15 cellular contexts compared by ENCODE assay signal in genomic region chr15:71512281-71513016, GRCh38.
DNase-seq lines count a peak whose midpoint lies in the region; ATAC-seq, FAIRE-seq and TF ChIP-seq lines count a peak whose summit lies in the region.
"Had no signal": no experiment of that assay in that cellular context is flagged by ENCODE, and none has a peak within 500 bp of the region (broad histone marks: within the 10 kb centered on the region; RNA-seq: fewer than 3 reads in every experiment).

No MANE protein-coding gene starts in this region.

- H2AFZ ChIP-seq in keratinocyte (ENCODE audit: control insufficient read depth, low read length): no peak overlapping the region
- H2AFZ ChIP-seq: parathyroid adenoma had no signal

- H3K9me3 Mint-ChIP-seq in CD8-positive, alpha-beta T cell: no peaks in the 10 kb centered on the region
- H3K9me3 Mint-ChIP-seq: T-cell had no signal

- peak; percentile 39 for FAIRE-seq in keratinocyte (lab: Jason Lieb, UNC)
- FAIRE-seq: K562 had no signal

- peaks cover 0 to 2% of the 10 kb centered on the region in 2 experiments for H3K36me3 ChIP-seq in keratinocyte (ENCODE audit: control insufficient read depth in 2 of 2, extremely low read depth in 1 of 2, insufficient read depth in 2 of 2, low read length in 2 of 2)
- H3K36me3 ChIP-seq in CD8-positive, alpha-beta T cell (ENCODE audit: insufficient read depth, low read length): no peaks in the 10 kb centered on the region

- H3K9me1 ChIP-seq in keratinocyte (ENCODE audit: control insufficient read depth, extremely low read depth, insufficient read depth, low read length): no peaks in the 10 kb centered on the region

- H3K9ac ChIP-seq in keratinocyte (ENCODE audit: control insufficient read depth, extremely low read depth, insufficient read depth, low read length): no peak overlapping the region
- H3K9ac ChIP-seq: parathyroid adenoma had no signal

- no peaks in the 10 kb centered on the region for H3K27me3 ChIP-seq in keratinocyte (ENCODE audit: control insufficient read depth, extremely low read depth, insufficient read depth, low read length)
- H3K27me3 ChIP-seq in CD8-positive, alpha-beta T cell (ENCODE audit: insufficient read depth, low read length): no peaks in the 10 kb centered on the region

- H3K4me1 ChIP-seq in keratinocyte (ENCODE audit: control insufficient read depth, extremely low read depth, insufficient read depth, low read length): peaks cover 43% of the 10 kb centered on the region
- no peaks in the 10 kb centered on the region for H3K4me1 ChIP-seq in CD8-positive, alpha-beta T cell (ENCODE audit: insufficient read depth, low read length)
- H3K4me1 ChIP-seq: parathyroid adenoma had no signal

- H3K36me3 Mint-ChIP-seq in CD8-positive, alpha-beta T cell: no peaks in the 10 kb centered on the region
- H3K36me3 Mint-ChIP-seq: T-cell had no signal

- peak; percentile 28 for DNase-seq in HuH-7.5 (ENCODE audit: low spot score)
- peak; percentile 14 for DNase-seq in NCI-H526 treated with DMSO at 0.1 percent for 48 hours (lab: John Stamatoyannopoulos, UW)
- DNase-seq in keratinocyte (ENCODE audit: low read depth, low spot score): no peak
- DNase-seq in sciatic nerve (ENCODE audit: low spot score): no peak
- DNase-seq in stimulated activated CD4-positive, alpha-beta T cell treated with anti-CD3 and anti-CD28 coated beads, Interleukin-15, amount 100 ng/mL, for 24 hours: no peak
- no peak for DNase-seq in NCI-H524 (lab: John Stamatoyannopoulos, UW)
- no peak for DNase-seq in CD8-positive, alpha-beta T cell
- DNase-seq: activated CD4-positive, CD25-positive, alpha-beta regulatory T cell; activated effector memory CD4-positive, alpha-beta T cell treated with anti-CD3 and anti-CD28 coated beads, Interleukin-2, amount 50 U/mL, for 16 hours; aorta; NCI-H1436; T-cell had no signal

- H3K27me3 Mint-ChIP-seq in CD8-positive, alpha-beta T cell (ENCODE audit: low read depth): peaks cover 7% of the 10 kb centered on the region

- no peaks in the 10 kb centered on the region for H3K9me3 ChIP-seq in keratinocyte (ENCODE audit: control insufficient read depth, low read depth, low read length)
- no peaks in the 10 kb centered on the region for H3K9me3 ChIP-seq in CD8-positive, alpha-beta T cell (ENCODE audit: low read length)

- dilution Hi-C loops in keratinocyte (cut with MboI; ENCODE audit: extremely low pct_ligation_motif_present, low sequenced_read_pairs): no loop called here

- peak; percentile 53 for ATAC-seq in sciatic nerve
- no peak for ATAC-seq in CD8-positive, alpha-beta T cell
- ATAC-seq: K562, T-cell had no signal

- POLR2A ChIA-PET in CD8-positive, alpha-beta T cell (lab: Charles Lee): no interaction called here

- H3K79me2 ChIP-seq in keratinocyte (ENCODE audit: control insufficient read depth, insufficient read depth, low read length): peaks cover 3% of the 10 kb centered on the region
- H3K79me2 ChIP-seq: parathyroid adenoma had no signal

- no peak overlapping the region for H3K27ac ChIP-seq in keratinocyte (ENCODE audit: control insufficient read depth, insufficient read depth, low read length)
- H3K27ac ChIP-seq in CD8-positive, alpha-beta T cell (ENCODE audit: low read depth, low read length): no peak overlapping the region
- H3K27ac ChIP-seq: parathyroid adenoma had no signal

- H4K20me1 ChIP-seq in keratinocyte (ENCODE audit: control insufficient read depth, extremely low read depth, insufficient read depth, low read length): no peaks in the 10 kb centered on the region

- TF ChIP-seq CTCF in keratinocyte (optimal IDR thresholded peaks at IDR 0.05 in 1 of 3, IDR thresholded peaks at IDR 0.05 in 1 of 3, conservative IDR thresholded peaks at IDR 0.05 in 1 of 3; ENCODE audit: extremely low read depth in 1 of 3, insufficient read depth in 2 of 3, low read length in 3 of 3): no peak
- no peak for TF ChIP-seq CTCF in CD8-positive, alpha-beta T cell (IDR thresholded peaks at IDR 0.05)

- H3K4me3 ChIP-seq in keratinocyte (ENCODE audit: control insufficient read depth in 2 of 3, extremely low read depth in 1 of 3, insufficient read depth in 2 of 3, low read depth in 1 of 3, low read length in 3 of 3): no peak overlapping the region
- H3K4me3 ChIP-seq in CD8-positive, alpha-beta T cell (ENCODE audit: low read depth, low read length): no peak overlapping the region
- H3K4me3 ChIP-seq: K562 had no signal

- no peaks in the 10 kb centered on the region for H3K4me1 Mint-ChIP-seq in CD8-positive, alpha-beta T cell (ENCODE audit: low read depth)
- H3K4me1 Mint-ChIP-seq: B cell, T-cell had no signal

- intact Hi-C loops in sciatic nerve (cut with DNase I): no loop called here
- intact Hi-C loops in CD8-positive, alpha-beta T cell (cut with DNase I, micrococcal nuclease): no loop called here

- H3K4me3 Mint-ChIP-seq in CD8-positive, alpha-beta T cell: no peak overlapping the region
- H3K4me3 Mint-ChIP-seq: B cell, T-cell had no signal

- H3K4me2 ChIP-seq in keratinocyte (ENCODE audit: control insufficient read depth, extremely low read depth, insufficient read depth, low read depth, low read length): peak overlapping the region; percentile 29

- CTCF ChIA-PET in CD8-positive, alpha-beta T cell (lab: Charles Lee): no interaction called here

- H3K27ac Mint-ChIP-seq in CD8-positive, alpha-beta T cell: no peak overlapping the region
- H3K27ac Mint-ChIP-seq: B cell, T-cell had no signal

Comparison
In these comparisons a context has a peak if more than half of its experiments do, and no peak if none do; other contexts are left out.
1. DNase-seq: peak in HuH-7.5 (single experiment) and NCI-H526 treated with DMSO at 0.1 percent for 48 hours (single experiment); none in keratinocyte (single experiment), sciatic nerve (single experiment), stimulated activated CD4-positive, alpha-beta T cell treated with anti-CD3 and anti-CD28 coated beads, Interleukin-15, amount 100 ng/mL, for 24 hours (single experiment), NCI-H524 (0 of 2) and CD8-positive, alpha-beta T cell (0 of 7).